Comparison of ENCODE assay signal across 20 cellular contexts in genomic region chr6:143936347-143936746, GRCh38.
DNase-seq lines count a peak whose midpoint lies in the region; ATAC-seq, FAIRE-seq and TF ChIP-seq lines count a peak whose summit lies in the region.
"Had no signal": no experiment of that assay in that cellular context is flagged by ENCODE, and none has a peak within 500 bp of the region (broad histone marks: within the 10 kb centered on the region; RNA-seq: fewer than 3 reads in every experiment).

No MANE protein-coding gene starts in this region.

- H2AK5ac ChIP-seq in mesendoderm (ENCODE audit: low read length), result no peak overlapping the region

- DNase-seq in HepG2 (ENCODE audit: low spot score), result no peak
- no peak for DNase-seq in right lobe of liver
- peak in 1 of 4 experiments; percentile 1 for DNase-seq in K562 (ENCODE audit: extremely low read depth in 1 of 4, low spot score in 3 of 4)
- DNase-seq in mesendoderm, result no peak
- DNase-seq in C1 segment of cervical spinal cord (lab: John Stamatoyannopoulos, UW), result no peak
- no peak for DNase-seq in NCI-H1930 (lab: John Stamatoyannopoulos, UW)
- DNase-seq: Calu3; CD8-positive, alpha-beta T cell; DMS 273 treated with DMSO at 0.1 percent for 48 hours; DMS79; GDM1; GM23248; HFFc6; KBM-7 had no signal

- H3K79me1 ChIP-seq in mesendoderm (ENCODE audit: low read length), result no peaks in the 10 kb centered on the region

- intact Hi-C loops in HepG2 (cut with micrococcal nuclease; ENCODE audit: unreplicated experiment) (no loop called here), right lobe of liver (cut with DNase I) (no loop called here), K562 (cut with micrococcal nuclease) (no loop called here)

- H3K36me3 ChIP-seq in HepG2 (replicated peaks in 1 of 2; ENCODE audit: control insufficient read depth in 1 of 2, insufficient read depth in 2 of 2, low read length in 2 of 2) (no peaks in the 10 kb centered on the region), right lobe of liver (no peaks in the 10 kb centered on the region), K562 (ENCODE audit: control insufficient read depth, insufficient read depth, low read length) (no peaks in the 10 kb centered on the region), mesendoderm (ENCODE audit: control insufficient read depth, insufficient read depth, low read length) (no peaks in the 10 kb centered on the region)
- H3K36me3 ChIP-seq: BLaER1 had no signal

- H3K27ac ChIP-seq in HepG2 (ENCODE audit: extremely low read length, insufficient read depth, low read length), result no peak overlapping the region
- no peak overlapping the region for H3K27ac ChIP-seq in right lobe of liver
- H3K27ac ChIP-seq in K562 (ENCODE audit: extremely low read depth, low read depth, low read length), result no peak overlapping the region
- peak overlapping the region; percentile 42 for H3K27ac ChIP-seq in mesendoderm (ENCODE audit: low read depth, low read length)
- H3K27ac ChIP-seq: 22Rv1, BLaER1, GM23248 had no signal

- no peak overlapping the region for H3K23ac ChIP-seq in mesendoderm (ENCODE audit: low read length)

- 38% methylated on average over 3 of the region's 3 CpGs for WGBS in HepG2 (ENCODE audit: low lambda C conversion rate)
- WGBS in right lobe of liver (ENCODE audit: insufficient coverage, low coverage, low lambda C conversion rate, missing lambda C conversion rate), result 75% methylated on average over 3 of the region's 3 CpGs
- WGBS in K562 (ENCODE audit: insufficient coverage, low coverage, missing lambda C conversion rate), result 3% methylated on average over 3 of the region's 3 CpGs
- no CpG with 5 or more reads among the region's 3 CpGs for WGBS in mesendoderm (ENCODE audit: extremely low coverage, insufficient coverage, low lambda C conversion rate)

- TF ChIP-seq RAD21 in HepG2 (CRISPR knock-in tag; IDR thresholded peaks at IDR 0.05), result no peak
- TF ChIP-seq RAD21 in K562 (CRISPR knock-in tag; conservative IDR thresholded peaks at IDR 0.05 in 1 of 2, IDR thresholded peaks at IDR 0.05 in 1 of 2), result no peak

- H2BK5ac ChIP-seq in mesendoderm (ENCODE audit: low read length), result peak overlapping the region; percentile 62

- in situ Hi-C loops in HepG2 (cut with HindIII; ENCODE audit: extremely low pct_ligation_motif_present, low pct_unique_long_range_greater_than_20kb) (no loop called here), K562 (cut with MboI) (no loop called here)

- H2AFZ ChIP-seq in HepG2 (ENCODE audit: low read length) (no peak overlapping the region), K562 (ENCODE audit: low read depth, low read length) (no peak overlapping the region)
- H2AFZ ChIP-seq: GM23248 had no signal

- CTCF ChIA-PET in HepG2 (lab: Yijun Ruan, JAX; ENCODE audit: low intra/inter-chr PET ratio, low total read pairs), result no interaction called here
- CTCF ChIA-PET in K562 (lab: Yijun Ruan, JAX; ENCODE audit: low intra/inter-chr PET ratio), result no interaction called here

- H4K20me1 ChIP-seq in HepG2 (ENCODE audit: insufficient read depth, low read length) (no peaks in the 10 kb centered on the region), K562 (replicated peaks; ENCODE audit: control insufficient read depth, insufficient read depth, low read length) (no peaks in the 10 kb centered on the region)
- H4K20me1 ChIP-seq: BLaER1 had no signal

- no peak overlapping the region for H2BK120ac ChIP-seq in mesendoderm (ENCODE audit: low read depth, low read length)

- H3K18ac ChIP-seq in mesendoderm (ENCODE audit: low read length), result no peak overlapping the region

- H3K4me1 ChIP-seq in HepG2 (ENCODE audit: insufficient read depth, low read length), result peaks cover 16% of the 10 kb centered on the region
- peaks cover 0 to 2% (median 0%) of the 10 kb centered on the region in 4 donors for H3K4me1 ChIP-seq in right lobe of liver
- no peaks in the 10 kb centered on the region for H3K4me1 ChIP-seq in K562 (replicated peaks in 1 of 2; ENCODE audit: control insufficient read depth in 2 of 2, insufficient read depth in 2 of 2, low read length in 2 of 2)
- no peaks in the 10 kb centered on the region for H3K4me1 ChIP-seq in mesendoderm (ENCODE audit: control insufficient read depth, low read depth, low read length)
- H3K4me1 ChIP-seq: BLaER1 had no signal

- no peak overlapping the region for H3K4me2 ChIP-seq in HepG2 (ENCODE audit: low read depth, low read length)
- no peak overlapping the region for H3K4me2 ChIP-seq in K562 (ENCODE audit: insufficient read depth, low read length)
- no peak overlapping the region for H3K4me2 ChIP-seq in mesendoderm (ENCODE audit: low read length)
- H3K4me2 ChIP-seq: BLaER1 had no signal

- TF ChIP-seq POLR2A in HepG2 (IDR thresholded peaks at IDR 0.05; ENCODE audit: insufficient read depth in 1 of 2, low read depth in 2 of 2, low read length in 2 of 2) (no peak), right lobe of liver (IDR thresholded peaks at IDR 0.05) (no peak), K562 (conservative IDR thresholded peaks at IDR 0.05) (no peak)

- TF ChIP-seq EP300 in HepG2 (IDR thresholded peaks at IDR 0.05; ENCODE audit: low read depth in 2 of 2, low read length in 2 of 2) (no peak), HepG2 (CRISPR knock-in tag; IDR thresholded peaks at IDR 0.05; ENCODE audit: borderline replicate concordance) (no peak), K562 (IDR thresholded peaks at IDR 0.05; ENCODE audit: low read length) (no peak)

- no peak overlapping the region for H4K8ac ChIP-seq in mesendoderm (ENCODE audit: low read depth, low read length)

- no peak overlapping the region for H3K4me3 ChIP-seq in HepG2 (replicated peaks in 1 of 3; ENCODE audit: insufficient read depth in 1 of 3, low read depth in 2 of 3, low read length in 3 of 3)
- H3K4me3 ChIP-seq in right lobe of liver, result no peak overlapping the region
- no peak overlapping the region for H3K4me3 ChIP-seq in K562
- H3K4me3 ChIP-seq in mesendoderm (ENCODE audit: low read length), result no peak overlapping the region
- H3K4me3 ChIP-seq: BLaER1, GM23248 had no signal

- H3K79me2 ChIP-seq in HepG2 (ENCODE audit: insufficient read depth, low read length) (no peaks in the 10 kb centered on the region), K562 (ENCODE audit: control insufficient read depth, insufficient read depth, low read length) (no peaks in the 10 kb centered on the region), mesendoderm (ENCODE audit: control insufficient read depth, insufficient read depth, low read length) (no peaks in the 10 kb centered on the region)

- TF ChIP-seq CTCF in HepG2 (CRISPR knock-in tag; IDR thresholded peaks at IDR 0.05) (no peak), right lobe of liver (IDR thresholded peaks at IDR 0.05) (no peak), K562 (IDR thresholded peaks at IDR 0.05 in 2 of 3, conservative IDR thresholded peaks at IDR 0.05 in 1 of 3; ENCODE audit: insufficient read depth in 2 of 3, low read depth in 1 of 3, low read length in 3 of 3) (no peak)

- no peak overlapping the region for H3K56ac ChIP-seq in mesendoderm (ENCODE audit: low read length)

- no peaks in the 10 kb centered on the region for H3K9me1 ChIP-seq in K562 (ENCODE audit: control insufficient read depth, insufficient read depth, low read length)

- H3K9me3 ChIP-seq in HepG2 (ENCODE audit: low read length), result no peaks in the 10 kb centered on the region
- H3K9me3 ChIP-seq in right lobe of liver, result no peaks in the 10 kb centered on the region
- no peaks in the 10 kb centered on the region for H3K9me3 ChIP-seq in K562 (replicated peaks; ENCODE audit: control insufficient read depth, insufficient read depth, low read depth, low read length)
- H3K9me3 ChIP-seq: BLaER1 had no signal

- ATAC-seq in HepG2, result no peak
- no peak for ATAC-seq in right lobe of liver
- no peak for ATAC-seq in K562
- no peak for ATAC-seq in HG03442 (IDR thresholded peaks at IDR 0.05; ENCODE audit: unreplicated experiment)
- ATAC-seq: CD8-positive, alpha-beta T cell; HCT116 had no signal

- BruUV-seq in HepG2 (replicated peaks; lab: Mats Ljungman, UMichigan), result no TSS peak
- no TSS peak for BruUV-seq in K562 (replicated peaks; lab: Mats Ljungman, UMichigan)

- no peak overlapping the region for H3K4ac ChIP-seq in mesendoderm (ENCODE audit: low read depth, low read length)

- no peak overlapping the region for H4K5ac ChIP-seq in mesendoderm (ENCODE audit: low read length)

- H2BK15ac ChIP-seq in mesendoderm (replicated peaks; ENCODE audit: low read depth), result no peak overlapping the region

- FAIRE-seq in HepG2 (lab: Jason Lieb, UNC) (no peak), K562 (lab: Jason Lieb, UNC) (no peak)
- FAIRE-seq: GM12892, GM18507 had no signal

- H3K27me3 ChIP-seq in HepG2 (ENCODE audit: control insufficient read depth in 1 of 2, insufficient read depth in 2 of 2, low read length in 2 of 2), result peaks cover 0 to 1% of the 10 kb centered on the region in 2 experiments; a peak in 1 of 5 replicates
- no peaks in the 10 kb centered on the region for H3K27me3 ChIP-seq in right lobe of liver
- peaks cover 0 to 7% of the 10 kb centered on the region in 2 experiments; a peak in 1 of 5 replicates for H3K27me3 ChIP-seq in K562 (ENCODE audit: control insufficient read depth in 2 of 2, insufficient read depth in 2 of 2, low read length in 2 of 2)
- no peaks in the 10 kb centered on the region for H3K27me3 ChIP-seq in mesendoderm (ENCODE audit: insufficient read depth, low read length, poor library complexity)
- H3K27me3 ChIP-seq: BLaER1 had no signal

- no peak overlapping the region for H3K9ac ChIP-seq in HepG2 (ENCODE audit: insufficient read depth, low read depth, low read length)
- no peak overlapping the region for H3K9ac ChIP-seq in K562 (ENCODE audit: insufficient read depth in 1 of 2, low read depth in 2 of 2, low read length in 2 of 2)
- H3K9ac ChIP-seq in mesendoderm (ENCODE audit: low read length), result no peak overlapping the region
- H3K9ac ChIP-seq: BLaER1, GM23248 had no signal

- POLR2A ChIA-PET in HepG2 (lab: Yijun Ruan, JAX) (no interaction called here), K562 (lab: Yijun Ruan, JAX) (no interaction called here)

TF ChIP-seq in HepG2, 621 proteins besides CTCF, POLR2A, EP300 and RAD21:
- peak; percentile 93 for TF ChIP-seq MAFF (IDR thresholded peaks at IDR 0.05; ENCODE audit: low read depth, low read length)
- TF ChIP-seq MAFK (conservative IDR thresholded peaks at IDR 0.05 in 1 of 2, IDR thresholded peaks at IDR 0.05 in 1 of 2; ENCODE audit: low read length in 2 of 2), result peak; percentile 92 to 96
- no peak for TF ChIP-seq ZBTB7A (CRISPR knock-in tag; IDR thresholded peaks at IDR 0.05)
TF ChIP-seq in HepG2: peak in this region for 2.

TF ChIP-seq in K562, 482 proteins besides CTCF, POLR2A, EP300 and RAD21 (continues in another document):
- TF ChIP-seq ZNF764 (CRISPR knock-in tag; IDR thresholded peaks at IDR 0.05; ENCODE audit: low read depth), result no peak
- peak; percentile 75 for TF ChIP-seq MAFF (IDR thresholded peaks at IDR 0.05; ENCODE audit: low read length)
- no peak for TF ChIP-seq ZNF253 (CRISPR knock-in tag; conservative IDR thresholded peaks at IDR 0.05)

Comparison
In these comparisons a context has a peak if more than half of its experiments do, and no peak if none do; other contexts are left out.
1. Of the 241 proteins assayed by ChIP-seq in both HepG2 and K562: peak only in HepG2: none; only in K562: MAFG; in both: MAFF and MAFK; in neither: 238.